Comparison of ENCODE assay signal across 17 cellular contexts in genomic region chr3:158723991-158724390, GRCh38. TPM values are rescaled to one million over a fixed set of nuclear protein-coding genes. Genes with fewer than 3 reads are reported as not detected.
DNase-seq lines count a peak whose midpoint lies in the region; ATAC-seq and TF ChIP-seq lines count a peak whose summit lies in the region.
"Had no signal": no experiment of that assay in that cellular context is flagged by ENCODE, and none has a peak within 500 bp of the region (broad histone marks: within the 10 kb centered on the region; RNA-seq: fewer than 3 reads in every experiment).

No MANE protein-coding gene starts in this region.

- H3K4me3 ChIP-seq in PC-9 (no peak overlapping the region), skeletal muscle satellite cell (ENCODE audit: low read length) (no peak overlapping the region)
- H3K4me3 ChIP-seq: thyroid gland had no signal

- H3K36me3 Mint-ChIP-seq in CD4-positive, alpha-beta T cell (ENCODE audit: low read depth), result no peaks in the 10 kb centered on the region
- peaks cover 26% of the 10 kb centered on the region for H3K36me3 Mint-ChIP-seq in endothelial cell (ENCODE audit: low read depth, unreplicated experiment)

- H3K9me3 Mint-ChIP-seq in CD4-positive, alpha-beta T cell, result no peaks in the 10 kb centered on the region
- H3K9me3 Mint-ChIP-seq in endothelial cell (ENCODE audit: unreplicated experiment), result no peaks in the 10 kb centered on the region

- peaks cover 26% of the 10 kb centered on the region for H3K36me3 ChIP-seq in PC-9 (ENCODE audit: low read depth)
- no peaks in the 10 kb centered on the region for H3K36me3 ChIP-seq in skeletal muscle satellite cell (ENCODE audit: insufficient read depth, low read length)
- H3K36me3 ChIP-seq: thyroid gland had no signal

- DNase-seq in CD4-positive, alpha-beta T cell, result no peak
- peak in 1 of 2 experiments; percentile 17 for DNase-seq in PC-9
- no peak for DNase-seq in endothelial cell (ENCODE audit: low spot score)
- DNase-seq in NCI-H446 treated with DMSO at 0.1 percent for 48 hours (lab: John Stamatoyannopoulos, UW), result no peak
- DNase-seq in Ammon's horn (ENCODE audit: low spot score), result no peak
- DNase-seq: activated T-cell treated with anti-CD3 and anti-CD28 coated beads, Interleukin-2, amount 50 U/mL, for 48 hours; AML-193; amniotic stem cell; cortex of kidney; naive B cell; stimulated activated CD4-positive, alpha-beta T cell treated with anti-CD3 and anti-CD28 coated beads, Interleukin-2, amount 100 ng/mL, for 24 hours; thyroid gland had no signal

- CTCF ChIA-PET in CD4-positive, alpha-beta T cell (lab: Charles Lee), result interaction anchor here (1.2 to 1.5 kb wide), 2 partner anchors 67 to 71 kb away, joined by 3 to 4 read pairs; no protein-coding TSS in a partner anchor
- CTCF ChIA-PET in PC-9 (lab: Charles Lee), result no interaction called here

- H3K27ac Mint-ChIP-seq in CD4-positive, alpha-beta T cell, result peak overlapping the region; percentile 89
- H3K27ac Mint-ChIP-seq in endothelial cell (ENCODE audit: unreplicated experiment), result peak overlapping the region; percentile 74

- H3K79me2 ChIP-seq in PC-9 (ENCODE audit: low read depth), result peaks cover 80% of the 10 kb centered on the region

- H3K4me2 ChIP-seq in PC-9 (peak overlapping the region; percentile 81), skeletal muscle satellite cell (ENCODE audit: low read length) (no peak overlapping the region)

- H3K4me1 Mint-ChIP-seq in CD4-positive, alpha-beta T cell (ENCODE audit: low read depth), result peaks cover 68% of the 10 kb centered on the region
- H3K4me1 Mint-ChIP-seq in endothelial cell (ENCODE audit: unreplicated experiment), result peaks cover 38% of the 10 kb centered on the region

- H3K27me3 Mint-ChIP-seq in CD4-positive, alpha-beta T cell, result peaks cover 7% of the 10 kb centered on the region
- peaks cover 15% of the 10 kb centered on the region for H3K27me3 Mint-ChIP-seq in endothelial cell (ENCODE audit: unreplicated experiment)

- TF ChIP-seq CTCF in CD4-positive, alpha-beta T cell (IDR thresholded peaks at IDR 0.05), result no peak
- TF ChIP-seq CTCF in PC-9 (conservative IDR thresholded peaks at IDR 0.05) (no peak), endothelial cell (IDR thresholded peaks at IDR 0.05; ENCODE audit: unreplicated experiment) (no peak)

- H2AFZ ChIP-seq in PC-9, result no peak overlapping the region

- BruUV-seq in PC-9 (replicated peaks; lab: Mats Ljungman, UMichigan), result no TSS peak

- H3F3A ChIP-seq in PC-9 (ENCODE audit: insufficient read depth, low read depth), result peaks cover 88% of the 10 kb centered on the region

- H3K9ac ChIP-seq in skeletal muscle satellite cell (ENCODE audit: low read depth, low read length), result peak overlapping the region; percentile 45

- ATAC-seq in CD4-positive, alpha-beta T cell (ENCODE audit: poor library complexity), result no peak
- ATAC-seq in GM18511 (IDR thresholded peaks at IDR 0.05; ENCODE audit: unreplicated experiment) (no peak), HG03565 (IDR thresholded peaks at IDR 0.05; ENCODE audit: unreplicated experiment) (no peak)

- H3K27me3 ChIP-seq in CD4-positive, alpha-beta T cell (ENCODE audit: control insufficient read depth, insufficient read depth, low read length), result no peaks in the 10 kb centered on the region
- H3K27me3 ChIP-seq in PC-9 (ENCODE audit: insufficient read depth, low read depth) (no peaks in the 10 kb centered on the region), skeletal muscle satellite cell (ENCODE audit: control insufficient read depth, insufficient read depth, low read length) (no peaks in the 10 kb centered on the region)
- H3K27me3 ChIP-seq: thyroid gland had no signal

- H4K20me1 ChIP-seq in PC-9 (ENCODE audit: insufficient read depth), result no peaks in the 10 kb centered on the region

- no peak overlapping the region for H3K4me3 Mint-ChIP-seq in CD4-positive, alpha-beta T cell
- no peak overlapping the region for H3K4me3 Mint-ChIP-seq in endothelial cell (ENCODE audit: unreplicated experiment)

- no peak overlapping the region for H3K27ac ChIP-seq in CD4-positive, alpha-beta T cell (ENCODE audit: low read depth, low read length)
- H3K27ac ChIP-seq in PC-9, result peak overlapping the region; percentile 78
- H3K27ac ChIP-seq: RWPE1 had no signal

- H3K4me1 ChIP-seq in PC-9 (replicated peaks; ENCODE audit: insufficient read depth) (peaks cover 100% of the 10 kb centered on the region), skeletal muscle satellite cell (ENCODE audit: control insufficient read depth, insufficient read depth, low read length) (peaks cover 45% of the 10 kb centered on the region)

- H3K9me2 ChIP-seq in PC-9 (ENCODE audit: insufficient read depth), result no peaks in the 10 kb centered on the region

- POLR2A ChIA-PET in CD4-positive, alpha-beta T cell (lab: Charles Lee), result interaction anchor here (1.0 to 3.0 kb wide), 5 partner anchors 52 to 1563 kb away, joined by 3 to 20 read pairs (median 4); partner anchors contain the start of genes GFM1, LXN and MFSD1
- POLR2A ChIA-PET in PC-9 (lab: Charles Lee; ENCODE audit: unreplicated experiment), result no interaction called here

- no peaks in the 10 kb centered on the region for H3K9me3 ChIP-seq in CD4-positive, alpha-beta T cell (ENCODE audit: control insufficient read depth, low read length)
- peaks cover 3% of the 10 kb centered on the region; the same call in 1 of the 2 replicates for H3K9me3 ChIP-seq in PC-9 (ENCODE audit: insufficient read depth, low read depth)
- H3K9me3 ChIP-seq in skeletal muscle satellite cell (replicated peaks; ENCODE audit: low read length), result no peaks in the 10 kb centered on the region
- H3K9me3 ChIP-seq: thyroid gland had no signal

- intact Hi-C loops in CD4-positive, alpha-beta T cell (cut with DNase I, micrococcal nuclease), result no loop called here
- intact Hi-C loops in PC-9 (cut with micrococcal nuclease; ENCODE audit: unreplicated experiment), result no loop called here

RNA-seq across cellular contexts. Expression of gene RARRES1, which starts 8.3 kb away (rescaled TPM):
- total RNA-seq in CD4-positive, alpha-beta T cell, result not detected
- total RNA-seq in PC-9 (2021), result 9.3 and 20.5 TPM in 2 replicates
- not detected for total RNA-seq in endothelial cell (ENCODE audit: unreplicated experiment)
- total RNA-seq in skeletal muscle satellite cell (2012; rRNA removed), result 1.3 and 2.2 TPM in 2 replicates
- total RNA-seq: T-helper 1 cell treated with Interleukin-12 subunit alpha and Interleukin-12 subunit beta and Interleukin-4 antibody, amounts not matched to agents 30 ng/mL and 1 ng/mL, for 36 hours had no signal

RNA-seq across cellular contexts. Expression of gene LXN, which starts 51.5 kb away (rescaled TPM):
- 1 to 10 TPM; 2.1 to 3.0 TPM for total RNA-seq in CD4-positive, alpha-beta T cell
- total RNA-seq in PC-9 (2021), result not detected in 2 replicates
- 70.6 TPM for total RNA-seq in endothelial cell (ENCODE audit: unreplicated experiment)
- 23.4 and 32.4 TPM in 2 replicates for total RNA-seq in skeletal muscle satellite cell (2012; rRNA removed)

Comparison
In these comparisons a context has a peak if more than half of its experiments do, and no peak if none do; other contexts are left out.
1. RNA of gene LXN, which starts 51.5 kb away (total RNA-seq): 70.6 TPM in endothelial cell (single experiment); 2.1 to 3.0 TPM in CD4-positive, alpha-beta T cell and not detected in PC-9; every median in the first group is over 10 times any median in the second.